In the genomic region with DNA sequence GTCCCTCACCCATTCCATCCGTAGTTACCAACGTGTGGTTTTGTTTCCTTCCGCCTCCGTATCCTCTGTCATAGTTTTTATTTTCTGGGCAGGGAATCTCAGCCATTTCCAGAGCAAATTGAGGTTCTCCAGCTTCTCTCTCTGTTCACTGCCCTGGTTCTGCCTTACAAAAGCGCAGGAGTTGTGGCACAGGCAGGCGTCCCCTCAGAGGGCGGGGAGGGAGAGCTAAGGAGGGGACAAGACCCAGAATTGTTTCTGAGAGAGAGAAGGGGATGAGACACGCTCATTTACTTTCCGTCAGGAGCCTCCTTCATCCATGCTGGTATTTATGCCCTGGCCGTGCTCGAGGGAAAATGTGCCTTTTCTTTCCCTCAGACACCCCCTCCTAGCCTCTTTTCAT, we compare ENCODE assay signal across 19 cellular contexts.
DNase-seq lines count a peak whose midpoint lies in the region; ATAC-seq, FAIRE-seq and TF ChIP-seq lines count a peak whose summit lies in the region.
"Had no signal": no experiment of that assay in that cellular context is flagged by ENCODE, and none has a peak within 500 bp of the region (broad histone marks: within the 10 kb centered on the region; RNA-seq: fewer than 3 reads in every experiment).

No MANE protein-coding gene starts in this region.

- peaks cover 0 to 98% (median 29%) of the 10 kb centered on the region in 11 experiments; a peak in 13 of 22 replicates for H3K36me3 ChIP-seq in BLaER1 treated with 17β-estradiol and CSF1 and Interleukin-3, amounts not matched to agents 10 nM and 100 nM
- no peaks in the 10 kb centered on the region for H3K36me3 ChIP-seq in GM23338 (ENCODE audit: insufficient read depth)
- no peaks in the 10 kb centered on the region for H3K36me3 ChIP-seq in neuronal stem cell (replicated peaks in 1 of 2; ENCODE audit: control insufficient read depth in 2 of 2, insufficient read depth in 2 of 2, low read length in 2 of 2)

- H2BK5ac ChIP-seq in neuronal stem cell (ENCODE audit: low read length), result peak overlapping the region; percentile 49

- H3K9ac ChIP-seq in BLaER1 treated with 17β-estradiol and CSF1 and Interleukin-3, amounts not matched to agents 10 nM and 100 nM, result no peak overlapping the region
- H3K9ac ChIP-seq in neuronal stem cell (ENCODE audit: low read depth, low read length, poor library complexity), result no peak overlapping the region

- no peak for DNase-seq in GM23338 (ENCODE audit: low spot score)
- peak; percentile 15 for DNase-seq in left lobe of liver (ENCODE audit: low spot score)
- DNase-seq in neuronal stem cell (ENCODE audit: low spot score), result no peak
- no peak for DNase-seq in D721Med (ENCODE audit: insufficient read length, low spot score)
- no peak for DNase-seq in activated T-cell treated with anti-CD3 and anti-CD28 coated beads, Interleukin-2, amount 50 U/mL, for 48 hours
- DNase-seq: ACHN; Calu3; CD8-positive, alpha-beta T cell; HCEC 1CT; KG1 had no signal

- H3K27me3 ChIP-seq in BLaER1 treated with 17β-estradiol and CSF1 and Interleukin-3, amounts not matched to agents 10 nM and 100 nM, result no peaks in the 10 kb centered on the region
- H3K27me3 ChIP-seq in GM23338 (ENCODE audit: insufficient read depth) (no peaks in the 10 kb centered on the region), neuronal stem cell (ENCODE audit: control insufficient read depth in 3 of 3, insufficient read depth in 3 of 3, low read depth in 1 of 3, low read length in 3 of 3) (no peaks in the 10 kb centered on the region)

- TF ChIP-seq CTCF in GM23338 (conservative IDR thresholded peaks at IDR 0.05; ENCODE audit: low read depth in 2 of 2), result no peak
- no peak for TF ChIP-seq CTCF in D721Med (IDR thresholded peaks at IDR 0.05; ENCODE audit: insufficient read depth, missing control alignments)

- ATAC-seq in GM23338, result no peak
- ATAC-seq in left lobe of liver, result no peak
- ATAC-seq in HG03025 (IDR thresholded peaks at IDR 0.05; ENCODE audit: low FRiP score, unreplicated experiment), result no peak
- no peak for ATAC-seq in HG02610 (IDR thresholded peaks at IDR 0.05; ENCODE audit: unreplicated experiment)
- ATAC-seq: CD8-positive, alpha-beta T cell had no signal

- H3K79me2 ChIP-seq in GM23338 (replicated peaks; ENCODE audit: insufficient read depth), result no peaks in the 10 kb centered on the region

- no peak overlapping the region for H4K8ac ChIP-seq in neuronal stem cell (ENCODE audit: low read depth, low read length)

- no peak overlapping the region for H3K4me3 Mint-ChIP-seq in GM23338
- H3K4me3 Mint-ChIP-seq: CD8-positive, alpha-beta T cell had no signal

- no peak overlapping the region for H2BK15ac ChIP-seq in neuronal stem cell (ENCODE audit: low read length)

- peaks cover 0 to 6% (median 0%) of the 10 kb centered on the region in 11 experiments; a peak in 3 of 22 replicates for H3K9me3 ChIP-seq in BLaER1 treated with 17β-estradiol and CSF1 and Interleukin-3, amounts not matched to agents 10 nM and 100 nM (replicated peaks in 1 of 11)
- H3K9me3 ChIP-seq in neuronal stem cell (replicated peaks in 1 of 2; ENCODE audit: control insufficient read depth in 2 of 2, insufficient read depth in 1 of 2, low read depth in 1 of 2, low read length in 2 of 2), result no peaks in the 10 kb centered on the region

- no peaks in the 10 kb centered on the region; the same call in 2 of the 3 replicates for H3K9me3 Mint-ChIP-seq in GM23338
- H3K9me3 Mint-ChIP-seq: CD8-positive, alpha-beta T cell had no signal

- no peaks in the 10 kb centered on the region for H3K36me3 Mint-ChIP-seq in GM23338 (ENCODE audit: low read depth)
- H3K36me3 Mint-ChIP-seq: CD14-positive monocyte; CD8-positive, alpha-beta T cell had no signal

- no peaks in the 10 kb centered on the region for H3F3A ChIP-seq in GM23338 (replicated peaks; ENCODE audit: low read depth)

- no peak overlapping the region for H4K91ac ChIP-seq in neuronal stem cell (ENCODE audit: low read depth, low read length, poor library complexity)

- H2AFZ ChIP-seq in GM23338, result peak overlapping the region; percentile 96
- no peak overlapping the region for H2AFZ ChIP-seq in neuronal stem cell (ENCODE audit: low read length)

- H3K4me1 ChIP-seq in BLaER1 treated with 17β-estradiol and CSF1 and Interleukin-3, amounts not matched to agents 10 nM and 100 nM, result peaks cover 20 to 75% (median 32%) of the 10 kb centered on the region in 10 experiments
- H3K4me1 ChIP-seq in GM23338 (ENCODE audit: insufficient read depth), result no peaks in the 10 kb centered on the region
- H3K4me1 ChIP-seq in neuronal stem cell (ENCODE audit: control insufficient read depth in 2 of 2, insufficient read depth in 1 of 2, low read depth in 1 of 2, low read length in 2 of 2), result no peaks in the 10 kb centered on the region

- 0 out of 2 replicates have a peak, but pooled peaks cover 3% of the 10 kb centered on the region for H3K9me2 ChIP-seq in GM23338 (ENCODE audit: insufficient read depth)

- FAIRE-seq in D721Med (lab: Jason Lieb, UNC), result no peak
- FAIRE-seq: A204.1, G401.6, GM12891, GM19239, H54 had no signal

- no CpG with 5 or more reads among the region's 11 CpGs for whole genome bisulfite sequencing in neuronal stem cell (ENCODE audit: extremely low coverage in 2 of 2, insufficient read length in 2 of 2, insufficient replicate concordance in 1 of 2), 2 donors

- no peak overlapping the region for H2BK120ac ChIP-seq in neuronal stem cell (ENCODE audit: low read depth, low read length)

- peak overlapping the region in 4 of 11 experiments; percentile 1 to 26 (median 10); a peak in 2 of 22 replicates for H3K27ac ChIP-seq in BLaER1 treated with 17β-estradiol and CSF1 and Interleukin-3, amounts not matched to agents 10 nM and 100 nM
- H3K27ac ChIP-seq in GM23338 (ENCODE audit: low read depth) (no peak overlapping the region), neuronal stem cell (replicated peaks; ENCODE audit: low read length) (no peak overlapping the region)

- no peak overlapping the region for H3K4me3 ChIP-seq in BLaER1 treated with 17β-estradiol and CSF1 and Interleukin-3, amounts not matched to agents 10 nM and 100 nM
- no peak overlapping the region for H3K4me3 ChIP-seq in GM23338
- no peak overlapping the region for H3K4me3 ChIP-seq in neuronal stem cell (ENCODE audit: low read length in 2 of 2)

- H4K20me1 ChIP-seq in BLaER1 treated with 17β-estradiol and CSF1 and Interleukin-3, amounts not matched to agents 10 nM and 100 nM, result no peaks in the 10 kb centered on the region
- no peaks in the 10 kb centered on the region for H4K20me1 ChIP-seq in GM23338 (replicated peaks; ENCODE audit: insufficient read depth)

- H3K14ac ChIP-seq in neuronal stem cell (ENCODE audit: low read length), result no peak overlapping the region

- no peaks in the 10 kb centered on the region; the same call in 2 of the 3 replicates for H3K4me1 Mint-ChIP-seq in GM23338

- H3K23ac ChIP-seq in neuronal stem cell (ENCODE audit: low read depth, low read length, poor library complexity), result no peak overlapping the region

- H2BK12ac ChIP-seq in neuronal stem cell (ENCODE audit: low read length), result peak overlapping the region; percentile 30

- no peak overlapping the region for H3K18ac ChIP-seq in neuronal stem cell (ENCODE audit: low read length)

- no peaks in the 10 kb centered on the region for H3K79me1 ChIP-seq in neuronal stem cell (ENCODE audit: low read depth, low read length)

- peak overlapping the region; percentile 37 to 79 (median 61); a peak in 17 of 22 replicates for H3K4me2 ChIP-seq in BLaER1 treated with 17β-estradiol and CSF1 and Interleukin-3, amounts not matched to agents 10 nM and 100 nM
- no peak overlapping the region for H3K4me2 ChIP-seq in GM23338
- no peak overlapping the region for H3K4me2 ChIP-seq in neuronal stem cell (ENCODE audit: insufficient read depth, low read length, poor library complexity, severe bottlenecking)

- peaks cover 3% of the 10 kb centered on the region for H3K27me3 Mint-ChIP-seq in GM23338 (ENCODE audit: insufficient read depth, low read depth, poor library complexity)

- H2AK5ac ChIP-seq in neuronal stem cell (ENCODE audit: low read depth, low read length), result no peak overlapping the region

- H3K4ac ChIP-seq in neuronal stem cell (ENCODE audit: low read length), result no peak overlapping the region

- H3K27ac Mint-ChIP-seq in GM23338, result no peak overlapping the region
- H3K27ac Mint-ChIP-seq: CD8-positive, alpha-beta T cell had no signal

Comparison
In these comparisons a context has a peak if more than half of its experiments do, and no peak if none do; other contexts are left out.
1. H3K4me2 ChIP-seq: peak in BLaER1 treated with 17β-estradiol and CSF1 and Interleukin-3, amounts not matched to agents 10 nM and 100 nM (11 of 11); none in GM23338 (single experiment) and neuronal stem cell (single experiment).